Comparison of ENCODE assay signal across 17 cellular contexts in genomic region chr15:92315595-92316211, GRCh38.
A peak's percentile ranks its signal among the peaks of the same experiment; 100 is the strongest.
DNase-seq lines count a peak whose midpoint lies in the region; ATAC-seq and TF ChIP-seq lines count a peak whose summit lies in the region.
"Had no signal": no experiment of that assay in that cellular context is flagged by ENCODE, and none has a peak within 500 bp of the region (broad histone marks: within the 10 kb centered on the region; RNA-seq: fewer than 3 reads in every experiment).

No MANE protein-coding gene starts in this region.

- TF ChIP-seq CTCF in GM23338 (conservative IDR thresholded peaks at IDR 0.05; ENCODE audit: low read depth in 2 of 2) = peak; percentile 21 to 27; a peak in 2 of 4 replicates
- no peak for TF ChIP-seq CTCF in mesothelial cell of epicardium (IDR thresholded peaks at IDR 0.05; ENCODE audit: unreplicated experiment)

- H3K4me3 Mint-ChIP-seq in GM23338 (no peak overlapping the region), mesothelial cell of epicardium (no peak overlapping the region)
- H3K4me3 Mint-ChIP-seq: CD14-positive monocyte; CD4-positive, alpha-beta memory T cell had no signal

- H3K79me2 ChIP-seq in GM23338 (replicated peaks; ENCODE audit: insufficient read depth) = no peaks in the 10 kb centered on the region

- H3K27ac Mint-ChIP-seq in GM23338 (no peak overlapping the region), mesothelial cell of epicardium (peak overlapping the region; percentile 39)
- H3K27ac Mint-ChIP-seq: CD4-positive, alpha-beta memory T cell had no signal

- H3K27ac ChIP-seq in right cardiac atrium (ENCODE audit: low read length) (no peak overlapping the region), GM23338 (ENCODE audit: low read depth) (no peak overlapping the region)
- H3K27ac ChIP-seq: BLaER1, HL-60 had no signal

- H3F3A ChIP-seq in GM23338 (replicated peaks; ENCODE audit: low read depth) = no peaks in the 10 kb centered on the region

- H4K20me1 ChIP-seq in GM23338 (replicated peaks; ENCODE audit: insufficient read depth) = no peaks in the 10 kb centered on the region
- H4K20me1 ChIP-seq: BLaER1 had no signal

- H3K4me1 Mint-ChIP-seq in GM23338 (no peaks in the 10 kb centered on the region; the same call in 2 of the 3 replicates), mesothelial cell of epicardium (peaks cover 11% of the 10 kb centered on the region)
- H3K4me1 Mint-ChIP-seq: CD14-positive monocyte; CD4-positive, alpha-beta memory T cell had no signal

- no peaks in the 10 kb centered on the region for H3K9me2 ChIP-seq in GM23338 (ENCODE audit: insufficient read depth)

- peaks cover 2% of the 10 kb centered on the region for H3K9me3 ChIP-seq in right cardiac atrium (ENCODE audit: control insufficient read depth, low read length)
- H3K9me3 ChIP-seq: BLaER1 had no signal

- H3K27me3 Mint-ChIP-seq in GM23338 (ENCODE audit: insufficient read depth, low read depth, poor library complexity) = no peaks in the 10 kb centered on the region
- H3K27me3 Mint-ChIP-seq in mesothelial cell of epicardium (ENCODE audit: low read depth) = peaks cover 70% of the 10 kb centered on the region

- WGBS in right cardiac atrium = 25% methylated on average over 2 of the region's 2 CpGs

- H3K4me3 ChIP-seq in right cardiac atrium (ENCODE audit: low read length) (no peak overlapping the region), GM23338 (no peak overlapping the region)
- H3K4me3 ChIP-seq: BLaER1 had no signal

- H3K36me3 ChIP-seq in GM23338 (ENCODE audit: insufficient read depth) = no peaks in the 10 kb centered on the region
- H3K36me3 ChIP-seq: BLaER1 had no signal

- no peak for DNase-seq in Right ventricle myocardium superior
- no peak for DNase-seq in right cardiac atrium
- no peak for DNase-seq in GM23338 (ENCODE audit: low spot score)
- DNase-seq in NCI-H524 (lab: John Stamatoyannopoulos, UW) = peak; percentile 19 to 39
- no peak for DNase-seq in mesothelial cell of epicardium (ENCODE audit: low spot score in 2 of 2, unreplicated experiment in 2 of 2)
- DNase-seq in NCI-H345 (lab: John Stamatoyannopoulos, UW) = no peak
- DNase-seq in SW480 (ENCODE audit: low spot score) = no peak
- DNase-seq: 8988T; CD4-positive, alpha-beta memory T cell; DMS79 treated with DMSO at 0.1 percent for 48 hours; GF-D8; GOT3; H7 had no signal

- ATAC-seq in Right ventricle myocardium superior (ENCODE audit: poor library complexity) (peak; percentile 22), right cardiac atrium (no peak), GM23338 (no peak), HG03045 (IDR thresholded peaks at IDR 0.05; ENCODE audit: unreplicated experiment) (no peak)

- H3K9me3 Mint-ChIP-seq in GM23338 (no peaks in the 10 kb centered on the region), mesothelial cell of epicardium (peaks cover 12% of the 10 kb centered on the region)

- H3K4me1 ChIP-seq in right cardiac atrium (ENCODE audit: control insufficient read depth, insufficient read depth, low read length) (no peaks in the 10 kb centered on the region), GM23338 (ENCODE audit: insufficient read depth) (no peaks in the 10 kb centered on the region)
- H3K4me1 ChIP-seq: BLaER1 had no signal

- H3K27me3 ChIP-seq in right cardiac atrium (ENCODE audit: control insufficient read depth, insufficient read depth) (no peaks in the 10 kb centered on the region), GM23338 (ENCODE audit: insufficient read depth) (no peaks in the 10 kb centered on the region)
- H3K27me3 ChIP-seq: BLaER1 had no signal

- H3K36me3 Mint-ChIP-seq in GM23338 (ENCODE audit: low read depth) = no peaks in the 10 kb centered on the region
- no peaks in the 10 kb centered on the region for H3K36me3 Mint-ChIP-seq in mesothelial cell of epicardium
- H3K36me3 Mint-ChIP-seq: CD14-positive monocyte; CD4-positive, alpha-beta memory T cell had no signal

- H3K4me2 ChIP-seq in GM23338 = no peak overlapping the region
- H3K4me2 ChIP-seq: BLaER1 had no signal

- intact Hi-C loops in Right ventricle myocardium superior (cut with DNase I) = no loop called here
- intact Hi-C loops in right cardiac atrium (cut with DNase I) = no loop called here

- H2AFZ ChIP-seq in GM23338 = peak overlapping the region; percentile 74; the same call in 1 of the 2 replicates

TF ChIP-seq in GM23338, 12 proteins besides CTCF, POLR2A, EP300 and RAD21 (continues in another document):
- TF ChIP-seq ZNF114 (CRISPR knock-in tag; IDR thresholded peaks at IDR 0.05) = no peak
- TF ChIP-seq JUNB (IDR thresholded peaks at IDR 0.05; ENCODE audit: unreplicated experiment) = no peak
- no peak for TF ChIP-seq STAT1 (IDR thresholded peaks at IDR 0.05; ENCODE audit: unreplicated experiment)
- TF ChIP-seq NANOG (IDR thresholded peaks at IDR 0.05; ENCODE audit: borderline replicate concordance) = no peak
- TF ChIP-seq ETS1 (IDR thresholded peaks at IDR 0.05) = no peak
- no peak for TF ChIP-seq CREB1 (CRISPR knock-in tag; IDR thresholded peaks at IDR 0.05; ENCODE audit: low read depth)
- TF ChIP-seq EZH2 (IDR thresholded peaks at IDR 0.05; ENCODE audit: low read depth, unreplicated experiment) = no peak
- no peak for TF ChIP-seq ZNF462 (CRISPR knock-in tag; IDR thresholded peaks at IDR 0.05)
- TF ChIP-seq EZH2phosphoT487 (IDR thresholded peaks at IDR 0.05; ENCODE audit: unreplicated experiment) = no peak
- no peak for TF ChIP-seq POLR2AphosphoS5 (IDR thresholded peaks at IDR 0.05; ENCODE audit: low read depth)
- TF ChIP-seq ZNF331 (CRISPR knock-in tag; IDR thresholded peaks at IDR 0.05; ENCODE audit: low read depth) = no peak

Comparison
In these comparisons a context has a peak if more than half of its experiments do, and no peak if none do; other contexts are left out.
1. DNase-seq: peak in NCI-H524 (2 of 2); none in Right ventricle myocardium superior (single experiment), right cardiac atrium (0 of 3), GM23338 (single experiment), mesothelial cell of epicardium (0 of 2), NCI-H345 (single experiment) and SW480 (single experiment).